8 cellular contexts compared by ENCODE assay signal in genomic region chr1:179293340-179294327, GRCh38. TPM values are rescaled to one million over a fixed set of nuclear protein-coding genes. Genes with fewer than 3 reads are reported as not detected.
DNase-seq lines count a peak whose midpoint lies in the region; TF ChIP-seq lines count a peak whose summit lies in the region.

TSS of gene SOAT1 (plus strand) at chr1:179293797. CDS start at chr1:179302685, 8,888 bp downstream.

- H3K4me1 ChIP-seq in Loucy (ENCODE audit: insufficient read depth, low read length, poor library complexity, severe bottlenecking) (peaks cover 32% of the 10 kb centered on the region), neuron (ENCODE audit: insufficient read depth, low read length) (peaks cover 3% of the 10 kb centered on the region)

- DNase-seq in G401 (ENCODE audit: low spot score), result peak; percentile 94
- DNase-seq in H4 (ENCODE audit: low spot score), result peak; percentile 91
- peak; percentile 88 for DNase-seq in SHP77 treated with DMSO at 0.1 percent for 48 hours (lab: John Stamatoyannopoulos, UW)
- DNase-seq in activated gamma-delta T cell treated with Interleukin-2 at 50 U/mL for 16 hours, result peak; percentile 94
- peak; percentile 87 to 96 for DNase-seq in foreskin fibroblast

- H4K20me1 ChIP-seq in Loucy (ENCODE audit: insufficient read depth, low read length, poor library complexity, severe bottlenecking), result peaks cover 9% of the 10 kb centered on the region

- H3K79me2 ChIP-seq in Loucy (ENCODE audit: insufficient read depth, low read length), result peaks cover 37% of the 10 kb centered on the region

- H3K27me3 ChIP-seq in Loucy (ENCODE audit: insufficient read depth, low read length, poor library complexity, severe bottlenecking), result no peaks in the 10 kb centered on the region
- H3K27me3 ChIP-seq in neuron (ENCODE audit: insufficient read depth, low read length), result no peaks in the 10 kb centered on the region

- H3K9ac ChIP-seq in Loucy (ENCODE audit: low read depth, low read length, poor library complexity, severe bottlenecking), result peak within 1 kb of the TSS; percentile 74

- H3K4me3 ChIP-seq in Loucy (ENCODE audit: low read length, poor library complexity, severe bottlenecking) (peak within 1 kb of the TSS; percentile 86), foreskin fibroblast (ENCODE audit: low read depth in 1 of 2, low read length in 2 of 2) (peak within 1 kb of the TSS; percentile 67 to 89), neuron (ENCODE audit: low read length) (peak within 1 kb of the TSS; percentile 74)

- H3K4me2 ChIP-seq in Loucy (ENCODE audit: low read depth, low read length, poor library complexity, severe bottlenecking), result peak within 1 kb of the TSS; percentile 91

- in situ Hi-C loops in G401 (cut with HindIII; ENCODE audit: low sequenced_read_pairs), result no loop called here

- H3K36me3 ChIP-seq in Loucy (ENCODE audit: insufficient read depth, low read length) (no peaks in the 10 kb centered on the region), neuron (ENCODE audit: insufficient read depth, low read length) (no peaks in the 10 kb centered on the region)

- H3K9me2 ChIP-seq in Loucy (replicated peaks; ENCODE audit: low read depth, low read length), result no peaks in the 10 kb centered on the region

- H2AFZ ChIP-seq in Loucy (ENCODE audit: low read length), result peak within 1 kb of the TSS; percentile 79
- H2AFZ ChIP-seq in neuron (ENCODE audit: low read depth, low read length), result peak within 1 kb of the TSS; percentile 87

- H3K9me3 ChIP-seq in Loucy (ENCODE audit: insufficient read depth, low read depth, low read length) (no peaks in the 10 kb centered on the region), neuron (ENCODE audit: low read length) (no peaks in the 10 kb centered on the region)

- no peak for TF ChIP-seq CTCF in Loucy (conservative IDR thresholded peaks at IDR 0.05; ENCODE audit: low read length)
- TF ChIP-seq CTCF in foreskin fibroblast (IDR thresholded peaks at IDR 0.05; ENCODE audit: low read depth, low read length), result no peak
- no peak for TF ChIP-seq CTCF in subcutaneous adipose tissue (IDR thresholded peaks at IDR 0.05; ENCODE audit: low read depth)

- H3F3A ChIP-seq in Loucy (ENCODE audit: low read depth), result no peaks in the 10 kb centered on the region

RNA-seq across cellular contexts. Expression of gene SOAT1, which starts in this region (rescaled TPM):
- 19.8 and 41.8 TPM in 2 replicates for total RNA-seq in G401 (2014; rRNA removed; shearing (Covaris generic))
- total RNA-seq in H4 (2014; rRNA removed; shearing (Covaris generic)), result 20.9 and 39.3 TPM in 2 replicates
- total RNA-seq in subcutaneous adipose tissue, result 10 to 100 TPM; 13.9 to 83.3 (median 29.2) TPM

Comparison
In these comparisons a context has a peak if more than half of its experiments do, and no peak if none do; other contexts are left out.
1. Peak in every context shown above with its lines: DNase-seq and H3K4me3 ChIP-seq.